In genomic region chr6:10882654-10883053, GRCh38 we compare ENCODE assay signal across 1 cellular context.
TF ChIP-seq lines count a peak whose summit lies in the region.

No MANE protein-coding gene starts in this region.

TF ChIP-seq in H1, 55 proteins besides CTCF, POLR2A, EP300 and RAD21:
- TF ChIP-seq CHD2 (IDR thresholded peaks at IDR 0.05; ENCODE audit: low read length): peak; percentile 42; the same call in 1 of the 2 replicates
- TF ChIP-seq CTBP2 (IDR thresholded peaks at IDR 0.05; ENCODE audit: borderline replicate concordance, insufficient read depth, insufficient read length, low read length): peak; percentile 36
- TF ChIP-seq KDM4A (IDR thresholded peaks at IDR 0.05; ENCODE audit: low read depth, low read length, severe bottlenecking): peak; percentile 93
- TF ChIP-seq, protein P1, sequence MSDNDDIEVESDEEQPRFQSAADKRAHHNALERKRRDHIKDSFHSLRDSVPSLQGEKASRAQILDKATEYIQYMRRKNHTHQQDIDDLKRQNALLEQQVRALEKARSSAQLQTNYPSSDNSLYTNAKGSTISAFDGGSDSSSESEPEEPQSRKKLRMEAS (IDR thresholded peaks at IDR 0.05): 0 out of 2 replicates have a peak, but pooled peaks have one; percentile 28
- TF ChIP-seq RFX5 (IDR thresholded peaks at IDR 0.05; ENCODE audit: borderline replicate concordance, low read depth, low read length): no peak
- no peak for TF ChIP-seq BCL11A (IDR thresholded peaks at IDR 0.05; ENCODE audit: low read depth in 2 of 2, low read length in 2 of 2)
- TF ChIP-seq EZH2 (IDR thresholded peaks at IDR 0.05; ENCODE audit: low read depth, low read length, severe bottlenecking): peak; percentile 52
- no peak for TF ChIP-seq CEBPB (IDR thresholded peaks at IDR 0.05; ENCODE audit: low read depth, low read length)
- no peak for TF ChIP-seq CBX8 (IDR thresholded peaks at IDR 0.05; ENCODE audit: borderline replicate concordance, low read depth, low read length)
- TF ChIP-seq TAF1 (IDR thresholded peaks at IDR 0.05; ENCODE audit: low read depth, low read length): peak; percentile 29; the same call in 1 of the 2 replicates
- TF ChIP-seq ASH2L (IDR thresholded peaks at IDR 0.05; ENCODE audit: low read length): peak; percentile 63
- 0 out of 2 replicates have a peak, but pooled peaks have one; percentile 14 for TF ChIP-seq GABPA (IDR thresholded peaks at IDR 0.05; ENCODE audit: borderline replicate concordance, insufficient read depth, low read length)
- peak; percentile 29; the same call in 1 of the 2 replicates for TF ChIP-seq RBBP5 (IDR thresholded peaks at IDR 0.05; ENCODE audit: borderline replicate concordance, low read depth, low read length)
- TF ChIP-seq JUND (IDR thresholded peaks at IDR 0.05; ENCODE audit: low read length): no peak
